In genomic region chr7:29405891-29406290, GRCh38 we compare ENCODE assay signal across 1 cellular context.
TF ChIP-seq lines count a peak whose summit lies in the region.

No MANE protein-coding gene starts in this region.

TF ChIP-seq in HepG2, 621 proteins besides CTCF, POLR2A, EP300 and RAD21 (continued from another document and continues in another):
- TF ChIP-seq, protein P1, sequence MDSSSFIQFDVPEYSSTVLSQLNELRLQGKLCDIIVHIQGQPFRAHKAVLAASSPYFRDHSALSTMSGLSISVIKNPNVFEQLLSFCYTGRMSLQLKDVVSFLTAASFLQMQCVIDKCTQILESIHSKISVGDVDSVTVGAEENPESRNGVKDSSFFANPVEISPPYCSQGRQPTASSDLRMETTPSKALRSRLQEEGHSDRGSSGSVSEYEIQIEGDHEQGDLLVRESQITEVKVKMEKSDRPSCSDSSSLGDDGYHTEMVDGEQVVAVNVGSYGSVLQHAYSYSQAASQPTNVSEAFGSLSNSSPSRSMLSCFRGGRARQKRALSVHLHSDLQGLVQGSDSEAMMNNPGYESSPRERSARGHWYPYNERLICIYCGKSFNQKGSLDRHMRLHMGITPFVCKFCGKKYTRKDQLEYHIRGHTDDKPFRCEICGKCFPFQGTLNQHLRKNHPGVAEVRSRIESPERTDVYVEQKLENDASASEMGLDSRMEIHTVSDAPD (CRISPR knock-in tag; IDR thresholded peaks at IDR 0.05), result no peak
- no peak for TF ChIP-seq KLF15 (CRISPR knock-in tag; IDR thresholded peaks at IDR 0.05; ENCODE audit: borderline replicate concordance)
- TF ChIP-seq ZBTB49 (CRISPR knock-in tag; IDR thresholded peaks at IDR 0.05; ENCODE audit: borderline replicate concordance), result no peak
- no peak for TF ChIP-seq ZNF75D (CRISPR knock-in tag; IDR thresholded peaks at IDR 0.05; ENCODE audit: borderline replicate concordance)
- no peak for TF ChIP-seq ZNF292 (CRISPR knock-in tag; IDR thresholded peaks at IDR 0.05; ENCODE audit: borderline replicate concordance, low read depth)
- TF ChIP-seq ZNF772 (CRISPR knock-in tag; IDR thresholded peaks at IDR 0.05), result no peak
- TF ChIP-seq HNRNPUL1 (IDR thresholded peaks at IDR 0.05; ENCODE audit: low read depth, low read length), result no peak
- no peak for TF ChIP-seq SMARCC2 (IDR thresholded peaks at IDR 0.05)
- TF ChIP-seq PHF5A (CRISPR knock-in tag; IDR thresholded peaks at IDR 0.05; ENCODE audit: low read depth, unreplicated experiment), result peak; percentile 26
- TF ChIP-seq ZBTB37 (CRISPR knock-in tag; IDR thresholded peaks at IDR 0.05), result no peak
- no peak for TF ChIP-seq POGK (CRISPR knock-in tag; conservative IDR thresholded peaks at IDR 0.05)
- TF ChIP-seq, protein P2, sequence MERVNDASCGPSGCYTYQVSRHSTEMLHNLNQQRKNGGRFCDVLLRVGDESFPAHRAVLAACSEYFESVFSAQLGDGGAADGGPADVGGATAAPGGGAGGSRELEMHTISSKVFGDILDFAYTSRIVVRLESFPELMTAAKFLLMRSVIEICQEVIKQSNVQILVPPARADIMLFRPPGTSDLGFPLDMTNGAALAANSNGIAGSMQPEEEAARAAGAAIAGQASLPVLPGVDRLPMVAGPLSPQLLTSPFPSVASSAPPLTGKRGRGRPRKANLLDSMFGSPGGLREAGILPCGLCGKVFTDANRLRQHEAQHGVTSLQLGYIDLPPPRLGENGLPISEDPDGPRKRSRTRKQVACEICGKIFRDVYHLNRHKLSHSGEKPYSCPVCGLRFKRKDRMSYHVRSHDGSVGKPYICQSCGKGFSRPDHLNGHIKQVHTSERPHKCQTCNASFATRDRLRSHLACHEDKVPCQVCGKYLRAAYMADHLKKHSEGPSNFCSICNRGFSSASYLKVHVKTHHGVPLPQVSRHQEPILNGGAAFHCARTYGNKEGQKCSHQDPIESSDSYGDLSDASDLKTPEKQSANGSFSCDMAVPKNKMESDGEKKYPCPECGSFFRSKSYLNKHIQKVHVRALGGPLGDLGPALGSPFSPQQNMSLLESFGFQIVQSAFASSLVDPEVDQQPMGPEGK (CRISPR knock-in tag; IDR thresholded peaks at IDR 0.05), result peak; percentile 20; the same call in 1 of the 2 replicates
- TF ChIP-seq RERE (CRISPR knock-in tag; IDR thresholded peaks at IDR 0.05; ENCODE audit: low read depth), result no peak
- TF ChIP-seq, protein P3, sequence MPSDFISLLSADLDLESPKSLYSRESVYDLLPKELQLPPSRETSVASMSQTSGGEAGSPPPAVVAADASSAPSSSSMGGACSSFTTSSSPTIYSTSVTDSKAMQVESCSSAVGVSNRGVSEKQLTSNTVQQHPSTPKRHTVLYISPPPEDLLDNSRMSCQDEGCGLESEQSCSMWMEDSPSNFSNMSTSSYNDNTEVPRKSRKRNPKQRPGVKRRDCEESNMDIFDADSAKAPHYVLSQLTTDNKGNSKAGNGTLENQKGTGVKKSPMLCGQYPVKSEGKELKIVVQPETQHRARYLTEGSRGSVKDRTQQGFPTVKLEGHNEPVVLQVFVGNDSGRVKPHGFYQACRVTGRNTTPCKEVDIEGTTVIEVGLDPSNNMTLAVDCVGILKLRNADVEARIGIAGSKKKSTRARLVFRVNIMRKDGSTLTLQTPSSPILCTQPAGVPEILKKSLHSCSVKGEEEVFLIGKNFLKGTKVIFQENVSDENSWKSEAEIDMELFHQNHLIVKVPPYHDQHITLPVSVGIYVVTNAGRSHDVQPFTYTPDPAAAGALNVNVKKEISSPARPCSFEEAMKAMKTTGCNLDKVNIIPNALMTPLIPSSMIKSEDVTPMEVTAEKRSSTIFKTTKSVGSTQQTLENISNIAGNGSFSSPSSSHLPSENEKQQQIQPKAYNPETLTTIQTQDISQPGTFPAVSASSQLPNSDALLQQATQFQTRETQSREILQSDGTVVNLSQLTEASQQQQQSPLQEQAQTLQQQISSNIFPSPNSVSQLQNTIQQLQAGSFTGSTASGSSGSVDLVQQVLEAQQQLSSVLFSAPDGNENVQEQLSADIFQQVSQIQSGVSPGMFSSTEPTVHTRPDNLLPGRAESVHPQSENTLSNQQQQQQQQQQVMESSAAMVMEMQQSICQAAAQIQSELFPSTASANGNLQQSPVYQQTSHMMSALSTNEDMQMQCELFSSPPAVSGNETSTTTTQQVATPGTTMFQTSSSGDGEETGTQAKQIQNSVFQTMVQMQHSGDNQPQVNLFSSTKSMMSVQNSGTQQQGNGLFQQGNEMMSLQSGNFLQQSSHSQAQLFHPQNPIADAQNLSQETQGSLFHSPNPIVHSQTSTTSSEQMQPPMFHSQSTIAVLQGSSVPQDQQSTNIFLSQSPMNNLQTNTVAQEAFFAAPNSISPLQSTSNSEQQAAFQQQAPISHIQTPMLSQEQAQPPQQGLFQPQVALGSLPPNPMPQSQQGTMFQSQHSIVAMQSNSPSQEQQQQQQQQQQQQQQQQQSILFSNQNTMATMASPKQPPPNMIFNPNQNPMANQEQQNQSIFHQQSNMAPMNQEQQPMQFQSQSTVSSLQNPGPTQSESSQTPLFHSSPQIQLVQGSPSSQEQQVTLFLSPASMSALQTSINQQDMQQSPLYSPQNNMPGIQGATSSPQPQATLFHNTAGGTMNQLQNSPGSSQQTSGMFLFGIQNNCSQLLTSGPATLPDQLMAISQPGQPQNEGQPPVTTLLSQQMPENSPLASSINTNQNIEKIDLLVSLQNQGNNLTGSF (CRISPR knock-in tag; IDR thresholded peaks at IDR 0.05), result no peak
- no peak for TF ChIP-seq ZBTB42 (CRISPR knock-in tag; IDR thresholded peaks at IDR 0.05)
- TF ChIP-seq ZNF20 (CRISPR knock-in tag; IDR thresholded peaks at IDR 0.05), result no peak
- peak; percentile 83 for TF ChIP-seq HNF4A (CRISPR knock-in tag; IDR thresholded peaks at IDR 0.05)
- no peak for TF ChIP-seq NFKB2 (CRISPR knock-in tag; IDR thresholded peaks at IDR 0.05; ENCODE audit: borderline replicate concordance)
- TF ChIP-seq ZNF652 (CRISPR knock-in tag; IDR thresholded peaks at IDR 0.05; ENCODE audit: borderline replicate concordance, low read depth), result no peak
- no peak for TF ChIP-seq ZNF749 (CRISPR knock-in tag; IDR thresholded peaks at IDR 0.05; ENCODE audit: borderline replicate concordance)
- no peak for TF ChIP-seq ZNF296 (CRISPR knock-in tag; conservative IDR thresholded peaks at IDR 0.05)
- peak; percentile 31; the same call in 1 of the 2 replicates for TF ChIP-seq TBX3 (IDR thresholded peaks at IDR 0.05; ENCODE audit: borderline replicate concordance)
- no peak for TF ChIP-seq ZSCAN12 (CRISPR knock-in tag; IDR thresholded peaks at IDR 0.05)
- no peak for TF ChIP-seq DBP (CRISPR knock-in tag; IDR thresholded peaks at IDR 0.05; ENCODE audit: not compliant biosample characterization)
- TF ChIP-seq ZNF709 (CRISPR knock-in tag; IDR thresholded peaks at IDR 0.05), result no peak
- 0 out of 2 replicates have a peak, but pooled peaks have one; percentile 27 for TF ChIP-seq PITX1 (CRISPR knock-in tag; IDR thresholded peaks at IDR 0.05)
- peak; percentile 54; the same call in 1 of the 2 replicates for TF ChIP-seq ZNF350 (CRISPR knock-in tag; IDR thresholded peaks at IDR 0.05; ENCODE audit: borderline replicate concordance, low read depth)
- TF ChIP-seq ZZZ3 (CRISPR knock-in tag; IDR thresholded peaks at IDR 0.05; ENCODE audit: borderline replicate concordance), result no peak
- no peak for TF ChIP-seq POLR2AphosphoS5 (IDR thresholded peaks at IDR 0.05; ENCODE audit: low read depth, low read length)
- TF ChIP-seq, protein P4, sequence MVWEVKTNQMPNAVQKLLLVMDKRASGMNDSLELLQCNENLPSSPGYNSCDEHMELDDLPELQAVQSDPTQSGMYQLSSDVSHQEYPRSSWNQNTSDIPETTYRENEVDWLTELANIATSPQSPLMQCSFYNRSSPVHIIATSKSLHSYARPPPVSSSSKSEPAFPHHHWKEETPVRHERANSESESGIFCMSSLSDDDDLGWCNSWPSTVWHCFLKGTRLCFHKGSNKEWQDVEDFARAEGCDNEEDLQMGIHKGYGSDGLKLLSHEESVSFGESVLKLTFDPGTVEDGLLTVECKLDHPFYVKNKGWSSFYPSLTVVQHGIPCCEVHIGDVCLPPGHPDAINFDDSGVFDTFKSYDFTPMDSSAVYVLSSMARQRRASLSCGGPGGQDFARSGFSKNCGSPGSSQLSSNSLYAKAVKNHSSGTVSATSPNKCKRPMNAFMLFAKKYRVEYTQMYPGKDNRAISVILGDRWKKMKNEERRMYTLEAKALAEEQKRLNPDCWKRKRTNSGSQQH (CRISPR knock-in tag; IDR thresholded peaks at IDR 0.05; ENCODE audit: low read depth), result no peak
- TF ChIP-seq ZNF530 (CRISPR knock-in tag; IDR thresholded peaks at IDR 0.05; ENCODE audit: low read depth), result no peak
- no peak for TF ChIP-seq DNMT1 (CRISPR knock-in tag; IDR thresholded peaks at IDR 0.05)
